In the genomic region with DNA sequence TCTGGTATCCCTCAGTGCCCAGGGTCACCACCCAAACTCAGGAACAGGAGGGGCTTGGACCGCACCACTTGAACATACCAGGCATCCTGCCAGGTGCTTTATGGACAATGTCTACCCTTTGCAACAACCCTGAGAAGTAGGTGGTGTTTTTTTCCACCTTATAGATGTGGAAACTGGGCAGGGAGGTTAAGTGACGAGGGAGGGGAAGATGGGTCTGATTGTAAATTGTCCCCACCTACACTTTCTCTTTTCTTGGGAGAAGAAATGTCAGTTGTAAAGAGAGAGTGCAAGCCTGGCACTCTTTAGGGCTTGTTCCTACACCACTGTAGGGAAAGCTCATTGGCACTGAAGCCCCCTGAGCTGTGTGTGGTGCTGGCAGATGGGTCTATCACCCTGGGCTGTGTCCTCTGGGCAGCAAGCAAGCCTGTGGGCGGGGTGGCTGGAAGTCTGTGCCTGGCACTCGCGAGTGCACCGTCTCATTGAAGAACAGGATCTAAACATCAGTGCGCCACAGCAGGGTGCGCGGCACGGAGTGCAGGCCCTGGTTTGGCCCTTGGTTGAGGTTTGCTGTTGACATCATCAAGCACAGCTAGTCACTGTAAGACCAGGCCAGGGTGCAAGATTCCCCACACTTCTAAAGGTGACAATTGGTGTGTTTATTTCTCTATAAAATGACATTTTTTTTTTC, we compare ENCODE assay signal across 10 cellular contexts. TPM values are rescaled to one million over a fixed set of nuclear protein-coding genes. Genes with fewer than 3 reads are reported as not detected.
DNase-seq lines count a peak whose midpoint lies in the region; ATAC-seq and TF ChIP-seq lines count a peak whose summit lies in the region.
"Had no signal": no experiment of that assay in that cellular context is flagged by ENCODE, and none has a peak within 500 bp of the region (broad histone marks: within the 10 kb centered on the region; RNA-seq: fewer than 3 reads in every experiment).

No MANE protein-coding gene starts in this region.

- ATAC-seq in lower lobe of right lung = peak in 1 of 2 donors; percentile 46
- no peak for ATAC-seq in GM18861 (IDR thresholded peaks at IDR 0.05; ENCODE audit: unreplicated experiment)

- TF ChIP-seq POLR2A in prostate gland (IDR thresholded peaks at IDR 0.05) = no peak

- H3K27ac ChIP-seq in lower lobe of right lung (peak overlapping the region; percentile 1), prostate gland (no peak overlapping the region)
- H3K27ac ChIP-seq: SK-N-MC had no signal

- peak; percentile 69 for DNase-seq in stimulated activated CD4-positive, alpha-beta T cell treated with anti-CD3 and anti-CD28 coated beads, Interleukin-15, amount 100 ng/mL, for 24 hours
- no peak for DNase-seq in stimulated activated CD4-positive, alpha-beta T cell treated with anti-CD3 and anti-CD28 coated beads, Interleukin-12 subunit alpha, Interleukin-12 subunit beta, amount 100 ng/mL, for 4 hours
- DNase-seq in activated CD4-positive, alpha-beta T cell treated with anti-CD3 and anti-CD28 coated beads, Interleukin-2, amount 50 U/mL, for 4 hours = peak; percentile 38 to 40
- DNase-seq in lower lobe of right lung (peak; percentile 60), prostate gland (ENCODE audit: low spot score) (no peak), NCI-H2171 treated with DMSO at 0.1 percent for 48 hours (lab: John Stamatoyannopoulos, UW) (no peak), NCI-H446 treated with DMSO at 0.1 percent for 48 hours (lab: John Stamatoyannopoulos, UW) (no peak)
- DNase-seq: activated B cell treated with CpG ODN at 0.5 μM for 24 hours had no signal

- peaks cover 16% of the 10 kb centered on the region for H3K9me3 ChIP-seq in lower lobe of right lung
- H3K9me3 ChIP-seq in prostate gland = no peaks in the 10 kb centered on the region

- intact Hi-C loops in lower lobe of right lung (cut with DNase I) = no loop called here
- intact Hi-C loops in prostate gland (cut with DNase I) = no loop called here

- 85% methylated on average over 10 of the region's 10 CpGs for WGBS in prostate gland

- H3K36me3 ChIP-seq in lower lobe of right lung = peaks cover 10% of the 10 kb centered on the region
- H3K36me3 ChIP-seq in prostate gland = no peaks in the 10 kb centered on the region

- H3K4me3 ChIP-seq in lower lobe of right lung (no peak overlapping the region), prostate gland (no peak overlapping the region)
- H3K4me3 ChIP-seq: SK-N-MC had no signal

- H3K4me1 ChIP-seq in lower lobe of right lung = peaks cover 40% of the 10 kb centered on the region
- no peaks in the 10 kb centered on the region for H3K4me1 ChIP-seq in prostate gland (replicated peaks)

- H3K27me3 ChIP-seq in lower lobe of right lung (ENCODE audit: low read depth) (no peaks in the 10 kb centered on the region), prostate gland (replicated peaks; ENCODE audit: insufficient read depth) (no peaks in the 10 kb centered on the region)

- TF ChIP-seq CTCF in lower lobe of right lung (IDR thresholded peaks at IDR 0.05) = no peak
- no peak for TF ChIP-seq CTCF in prostate gland (IDR thresholded peaks at IDR 0.05)

RNA-seq across cellular contexts. Expression of a gene that starts 15.1 kb away (rescaled TPM):
- 13.2 TPM for total RNA-seq in lower lobe of right lung
- total RNA-seq in prostate gland = 1 to 10 TPM; 2.8 to 5.6 TPM

RNA-seq across cellular contexts. Expression of a gene that starts 27.4 kb away (rescaled TPM):
- total RNA-seq in lower lobe of right lung = 15.4 TPM
- 1 to 10 TPM in 1 of 2 donors, under 1 TPM in 1; 0.82 to 2.5 TPM for total RNA-seq in prostate gland

RNA-seq across cellular contexts. Expression of a gene that starts 33.4 kb away (rescaled TPM):
- total RNA-seq in lower lobe of right lung (45.8 TPM), prostate gland (10 to 100 TPM; 28.1 to 30.2 TPM)

Comparison
In these comparisons a context has a peak if more than half of its experiments do, and no peak if none do; other contexts are left out.
1. DNase-seq: peak in stimulated activated CD4-positive, alpha-beta T cell treated with anti-CD3 and anti-CD28 coated beads, Interleukin-15, amount 100 ng/mL, for 24 hours (single experiment), activated CD4-positive, alpha-beta T cell treated with anti-CD3 and anti-CD28 coated beads, Interleukin-2, amount 50 U/mL, for 4 hours (2 of 2) and lower lobe of right lung (single experiment); none in stimulated activated CD4-positive, alpha-beta T cell treated with anti-CD3 and anti-CD28 coated beads, Interleukin-12 subunit alpha, Interleukin-12 subunit beta, amount 100 ng/mL, for 4 hours (single experiment), prostate gland (single experiment), NCI-H2171 treated with DMSO at 0.1 percent for 48 hours (single experiment) and NCI-H446 treated with DMSO at 0.1 percent for 48 hours (single experiment).